ENCODE assay signal across 8 cellular contexts in genomic region chr2:60553496-60553991, GRCh38. TPM values are rescaled to one million over a fixed set of nuclear protein-coding genes. Genes with fewer than 3 reads are reported as not detected.
A peak's percentile ranks its signal among the peaks of the same experiment; 100 is the strongest.
DNase-seq lines count a peak whose midpoint lies in the region; ATAC-seq and TF ChIP-seq lines count a peak whose summit lies in the region.

Gene BCL11A (minus strand): TSS chr2:60553654. CDS start chr2:60553270, 384 bp downstream.

- peak within 1 kb of the TSS in 3 of 7 donors; percentile 24 to 64 (median 35) for H3K27ac Mint-ChIP-seq in CD4-positive, alpha-beta memory T cell
- H3K27ac Mint-ChIP-seq in WTC11: peak within 1 kb of the TSS; percentile 47; the same call in 1 of the 2 replicates

- peaks cover 0 to 6% of the 10 kb centered on the region in 2 donors for H3K36me3 Mint-ChIP-seq in CD4-positive, alpha-beta memory T cell
- H3K36me3 Mint-ChIP-seq in WTC11: no peaks in the 10 kb centered on the region

- H3K4me3 Mint-ChIP-seq in CD4-positive, alpha-beta memory T cell: peak within 1 kb of the TSS; percentile 77 to 91 (median 86)
- peak within 1 kb of the TSS; percentile 89 for H3K4me3 Mint-ChIP-seq in WTC11

- CTCF ChIA-PET in CD4-positive, alpha-beta memory T cell (lab: Charles Lee; ENCODE audit: partially characterized antibody): no interaction called here
- CTCF ChIA-PET in WTC11 (lab: Charles Lee): interaction anchor here (1.0 to 1.6 kb wide), 3 partner anchors 16 to 121 kb away, joined by 3 to 12 read pairs (median 4); no protein-coding TSS in a partner anchor

- no peak for TF ChIP-seq CTCF in WTC11 (IDR thresholded peaks at IDR 0.05)
- TF ChIP-seq CTCF in foreskin keratinocyte (conservative IDR thresholded peaks at IDR 0.05): no peak
- TF ChIP-seq CTCF in neutrophil (IDR thresholded peaks at IDR 0.05): no peak

- no peaks in the 10 kb centered on the region for H3K36me3 ChIP-seq in CD4-positive, alpha-beta memory T cell (ENCODE audit: insufficient read depth, low read length)
- no peaks in the 10 kb centered on the region for H3K36me3 ChIP-seq in neutrophil

- H3K4me1 ChIP-seq in CD4-positive, alpha-beta memory T cell (ENCODE audit: insufficient read depth, low read length): peaks cover 70% of the 10 kb centered on the region
- H3K4me1 ChIP-seq in foreskin keratinocyte: peaks cover 13% of the 10 kb centered on the region
- peaks cover 47 to 60% of the 10 kb centered on the region in 2 experiments for H3K4me1 ChIP-seq in neutrophil (ENCODE audit: control insufficient read depth in 1 of 2, insufficient read depth in 1 of 2, low read depth in 1 of 2, low read length in 1 of 2)

- H3K4me3 ChIP-seq in CD4-positive, alpha-beta memory T cell (ENCODE audit: low read length in 2 of 2): peak within 1 kb of the TSS; percentile 64 to 69
- peak within 1 kb of the TSS; percentile 82 for H3K4me3 ChIP-seq in neutrophil (ENCODE audit: low read depth in 1 of 2, low read length in 1 of 2)

- ATAC-seq in GM21723 (IDR thresholded peaks at IDR 0.05; ENCODE audit: unreplicated experiment) (peak; percentile 16), WTC11 (peak; percentile 36), foreskin keratinocyte (peak; percentile 12), GM18873 (IDR thresholded peaks at IDR 0.05; ENCODE audit: low FRiP score, unreplicated experiment) (no peak)

- H3K27me3 ChIP-seq in CD4-positive, alpha-beta memory T cell (ENCODE audit: insufficient read depth, low read length): peaks cover 33% of the 10 kb centered on the region
- H3K27me3 ChIP-seq in foreskin keratinocyte (peaks cover 24% of the 10 kb centered on the region), neutrophil (peaks cover 25% of the 10 kb centered on the region)

- H3K4me1 Mint-ChIP-seq in CD4-positive, alpha-beta memory T cell: peaks cover 20 to 63% (median 43%) of the 10 kb centered on the region in 4 donors
- H3K4me1 Mint-ChIP-seq in WTC11: peaks cover 20% of the 10 kb centered on the region

- peaks cover 0 to 3% (median 0%) of the 10 kb centered on the region in 8 donors for H3K9me3 Mint-ChIP-seq in CD4-positive, alpha-beta memory T cell
- no peaks in the 10 kb centered on the region for H3K9me3 Mint-ChIP-seq in WTC11

- H3K9me3 ChIP-seq in CD4-positive, alpha-beta memory T cell (ENCODE audit: control insufficient read depth in 1 of 2, low read length in 2 of 2): no peaks in the 10 kb centered on the region
- no peaks in the 10 kb centered on the region for H3K9me3 ChIP-seq in neutrophil

- DNase-seq in CD4-positive, alpha-beta memory T cell: no peak
- DNase-seq in NCI-H2196 (lab: John Stamatoyannopoulos, UW; ENCODE audit: unreplicated experiment) (peak; percentile 29), WTC11 (ENCODE audit: low spot score) (peak; percentile 70), foreskin keratinocyte (peak in 1 of 2 donors; percentile 74), midbrain (lab: John Stamatoyannopoulos, UW) (no peak)

- no peak within 1 kb of the TSS for H3K27ac ChIP-seq in CD4-positive, alpha-beta memory T cell (ENCODE audit: low read depth, low read length)
- peak within 1 kb of the TSS; percentile 67 for H3K27ac ChIP-seq in foreskin keratinocyte
- peak within 1 kb of the TSS; percentile 69 for H3K27ac ChIP-seq in neutrophil

- H3K27me3 Mint-ChIP-seq in CD4-positive, alpha-beta memory T cell: peaks cover 48 to 54% of the 10 kb centered on the region in 2 donors
- H3K27me3 Mint-ChIP-seq in WTC11 (ENCODE audit: low read depth): peaks cover 10% of the 10 kb centered on the region; the same call in 1 of the 2 replicates

- POLR2A ChIA-PET in CD4-positive, alpha-beta memory T cell (lab: Charles Lee; ENCODE audit: partially characterized antibody): no interaction called here
- POLR2A ChIA-PET in WTC11 (lab: Charles Lee): interaction anchor here (0.6 to 1.0 kb wide), 8 partner anchors 10 to 1085 kb away, joined by 3 to 6 read pairs (median 4); no protein-coding TSS in a partner anchor

- intact Hi-C loops in CD4-positive, alpha-beta memory T cell (cut with micrococcal nuclease): no loop called here

TF ChIP-seq in WTC11, 78 proteins besides CTCF, POLR2A, EP300 and RAD21 (continues in another document):
- TF ChIP-seq ZBTB21 (CRISPR knock-in tag; IDR thresholded peaks at IDR 0.05; ENCODE audit: borderline replicate concordance) (peak; percentile 75; the same call in 1 of the 2 replicates), EMX1 (CRISPR knock-in tag; IDR thresholded peaks at IDR 0.05) (no peak), FOXK1 (CRISPR knock-in tag; IDR thresholded peaks at IDR 0.05) (peak; percentile 43; the same call in 1 of the 2 replicates), PRDM15 (CRISPR knock-in tag; IDR thresholded peaks at IDR 0.05) (peak; percentile 88), ZNF138 (CRISPR knock-in tag; conservative IDR thresholded peaks at IDR 0.05) (no peak), TEAD1 (CRISPR knock-in tag; IDR thresholded peaks at IDR 0.05) (no peak), SMAD3 (CRISPR knock-in tag; IDR thresholded peaks at IDR 0.05; ENCODE audit: borderline replicate concordance) (no peak), JAZF1 (CRISPR knock-in tag; IDR thresholded peaks at IDR 0.05) (no peak), IRF2 (CRISPR knock-in tag; IDR thresholded peaks at IDR 0.05; ENCODE audit: borderline replicate concordance, low read depth) (no peak), ATF6 (CRISPR knock-in tag; IDR thresholded peaks at IDR 0.05) (no peak), AR (CRISPR knock-in tag; IDR thresholded peaks at IDR 0.05) (no peak), SP1 (CRISPR knock-in tag; conservative IDR thresholded peaks at IDR 0.05) (no peak), ATF1 (CRISPR knock-in tag; IDR thresholded peaks at IDR 0.05) (no peak)

RNA-seq across cellular contexts. Expression of gene BCL11A, which starts in this region (rescaled TPM):
- under 1 TPM in 1 of 2 experiments, not detected in 1; 0.12 TPM for total RNA-seq in CD4-positive, alpha-beta memory T cell
- 1 to 10 TPM in 1 of 2 donors, not detected in 1; 1.6 TPM for polyA plus RNA-seq in CD4-positive, alpha-beta memory T cell
- total RNA-seq in WTC11 (2021) (45.0 to 53.2 TPM (median 46.8 TPM) in 3 replicates), foreskin keratinocyte (7.1 and 7.2 TPM in 2 replicates)
- 5.3 and 6.9 TPM in 2 replicates for polyA plus RNA-seq in foreskin keratinocyte

Comparison
In these comparisons a context has a peak if more than half of its experiments do, and no peak if none do; other contexts are left out.
1. DNase-seq: peak in NCI-H2196 (single experiment) and WTC11 (single experiment); none in CD4-positive, alpha-beta memory T cell (0 of 5) and midbrain (single experiment).